In the genomic region with DNA sequence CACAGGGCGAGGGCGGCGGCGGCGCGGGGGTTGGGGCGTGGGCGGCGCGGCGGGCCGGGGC, we compare ENCODE assay signal across 9 cellular contexts. TPM values are rescaled to one million over a fixed set of nuclear protein-coding genes. Genes with fewer than 3 reads are reported as not detected.
DNase-seq lines count a peak whose midpoint lies in the region; ATAC-seq, FAIRE-seq and TF ChIP-seq lines count a peak whose summit lies in the region.
"Had no signal": no experiment of that assay in that cellular context is flagged by ENCODE, and none has a peak within 500 bp of the region (broad histone marks: within the 10 kb centered on the region; RNA-seq: fewer than 3 reads in every experiment).

A gene (minus strand): TSS at position 30 of the 61 bp plus-strand sequence. CDS start 226 bp downstream, outside the sequence.

- no peak for ATAC-seq in lower lobe of right lung

- FAIRE-seq in astrocyte (lab: Jason Lieb, UNC) = no peak
- FAIRE-seq: colon had no signal

- no peaks in the 10 kb centered on the region for H3K27me3 ChIP-seq in astrocyte (ENCODE audit: insufficient read depth, low read length)
- no peaks in the 10 kb centered on the region for H3K27me3 ChIP-seq in lower lobe of right lung (ENCODE audit: low read depth)
- H3K27me3 ChIP-seq in tibial artery = peaks cover 0 to 18% of the 10 kb centered on the region in 2 donors

- H3K79me2 ChIP-seq in astrocyte (ENCODE audit: insufficient read depth, low read length) = no peaks in the 10 kb centered on the region

- H3K9me3 Mint-ChIP-seq in activated T-cell treated with anti-CD3 and anti-CD28 coated beads, Interleukin-2, amount 50 U/mL, for 24 hours = no peaks in the 10 kb centered on the region
- no peaks in the 10 kb centered on the region for H3K9me3 Mint-ChIP-seq in astrocyte (ENCODE audit: unreplicated experiment)

- H3K4me3 Mint-ChIP-seq in activated T-cell treated with anti-CD3 and anti-CD28 coated beads, Interleukin-2, amount 50 U/mL, for 24 hours = peak within 1 kb of the TSS; percentile 49
- peak within 1 kb of the TSS; percentile 75 for H3K4me3 Mint-ChIP-seq in astrocyte (ENCODE audit: unreplicated experiment)

- H3K27ac Mint-ChIP-seq in activated T-cell treated with anti-CD3 and anti-CD28 coated beads, Interleukin-2, amount 50 U/mL, for 24 hours = no peak within 1 kb of the TSS
- no peak within 1 kb of the TSS for H3K27ac Mint-ChIP-seq in astrocyte (ENCODE audit: unreplicated experiment)

- H3K27ac ChIP-seq in astrocyte (ENCODE audit: low read depth, low read length) = no peak within 1 kb of the TSS
- peak within 1 kb of the TSS; percentile 24 for H3K27ac ChIP-seq in lower lobe of right lung
- H3K27ac ChIP-seq in tibial artery = no peak within 1 kb of the TSS

- peak within 1 kb of the TSS; percentile 20 for H2AFZ ChIP-seq in astrocyte (ENCODE audit: low read depth, low read length)

- TF ChIP-seq CTCF in astrocyte (IDR thresholded peaks at IDR 0.05; ENCODE audit: insufficient read depth, low read depth, low read length) = no peak
- no peak for TF ChIP-seq CTCF in lower lobe of right lung (IDR thresholded peaks at IDR 0.05)
- no peak for TF ChIP-seq CTCF in tibial artery (IDR thresholded peaks at IDR 0.05)

- no peaks in the 10 kb centered on the region for H3K9me3 ChIP-seq in astrocyte (ENCODE audit: insufficient read depth, low read depth, low read length)
- H3K9me3 ChIP-seq in lower lobe of right lung = no peaks in the 10 kb centered on the region
- no peaks in the 10 kb centered on the region for H3K9me3 ChIP-seq in tibial artery

- peak within 1 kb of the TSS; percentile 82 for H3K4me2 ChIP-seq in astrocyte (ENCODE audit: low read length)

- H3K4me1 Mint-ChIP-seq in activated T-cell treated with anti-CD3 and anti-CD28 coated beads, Interleukin-2, amount 50 U/mL, for 24 hours (ENCODE audit: low read depth) = peaks cover 4% of the 10 kb centered on the region
- peaks cover 2% of the 10 kb centered on the region for H3K4me1 Mint-ChIP-seq in astrocyte (ENCODE audit: low read depth, unreplicated experiment)

- DNase-seq in activated T-cell treated with anti-CD3 and anti-CD28 coated beads, Interleukin-2, amount 50 U/mL, for 24 hours = no peak
- DNase-seq in activated T-cell treated with anti-CD3 and anti-CD28 coated beads for 4 hours (no peak), astrocyte (ENCODE audit: low read depth) (no peak), lower lobe of right lung (no peak), tibial artery (no peak), NCI-H748 (lab: John Stamatoyannopoulos, UW; ENCODE audit: unreplicated experiment) (no peak), NCI-H146 treated with DMSO at 0.1 percent for 48 hours (lab: John Stamatoyannopoulos, UW; ENCODE audit: unreplicated experiment) (no peak), SKM-1 (lab: John Stamatoyannopoulos, UW; ENCODE audit: unreplicated experiment) (no peak)

- no peaks in the 10 kb centered on the region for H3K4me1 ChIP-seq in astrocyte (ENCODE audit: insufficient read depth, low read length)
- peaks cover 9% of the 10 kb centered on the region for H3K4me1 ChIP-seq in lower lobe of right lung
- H3K4me1 ChIP-seq in tibial artery = peaks cover 0 to 17% (median 12%) of the 10 kb centered on the region in 4 donors

- H3K36me3 ChIP-seq in astrocyte (ENCODE audit: insufficient read depth, low read length) (no peaks in the 10 kb centered on the region), lower lobe of right lung (no peaks in the 10 kb centered on the region), tibial artery (no peaks in the 10 kb centered on the region)

- peaks cover 6% of the 10 kb centered on the region for H3K27me3 Mint-ChIP-seq in activated T-cell treated with anti-CD3 and anti-CD28 coated beads, Interleukin-2, amount 50 U/mL, for 24 hours
- peaks cover 17% of the 10 kb centered on the region for H3K27me3 Mint-ChIP-seq in astrocyte (ENCODE audit: low read depth, unreplicated experiment)

- no peaks in the 10 kb centered on the region for H4K20me1 ChIP-seq in astrocyte (ENCODE audit: insufficient read depth, low read length)

- no peak within 1 kb of the TSS for H3K4me3 ChIP-seq in astrocyte (ENCODE audit: insufficient read depth, low read depth, low read length)
- peak within 1 kb of the TSS; percentile 57 for H3K4me3 ChIP-seq in lower lobe of right lung
- peak within 1 kb of the TSS; percentile 39 to 50 for H3K4me3 ChIP-seq in tibial artery

- no peak within 1 kb of the TSS for H3K9ac ChIP-seq in astrocyte (ENCODE audit: low read length)

- H3K36me3 Mint-ChIP-seq in activated T-cell treated with anti-CD3 and anti-CD28 coated beads, Interleukin-2, amount 50 U/mL, for 24 hours (ENCODE audit: low read depth) = no peaks in the 10 kb centered on the region
- peaks cover 2% of the 10 kb centered on the region for H3K36me3 Mint-ChIP-seq in astrocyte (ENCODE audit: low read depth, unreplicated experiment)

- intact Hi-C loops in lower lobe of right lung (cut with DNase I) = loop anchor here (10.0 kb wide), 1 partner anchor 103 kb away; no protein-coding TSS in a partner anchor
- intact Hi-C loops in tibial artery (cut with DNase I; ENCODE audit: low total_unique reads) = loop anchor here (1.0 kb wide), 1 partner anchor 111 kb away; no protein-coding TSS in a partner anchor

RNA-seq across cellular contexts. Expression of the gene that starts here (rescaled TPM):
- total RNA-seq in astrocyte = 1.9 and 2.9 TPM in 2 replicates
- total RNA-seq in lower lobe of right lung = 9.6 TPM
